Comparison of ENCODE assay signal across 8 cellular contexts in the genomic region with DNA sequence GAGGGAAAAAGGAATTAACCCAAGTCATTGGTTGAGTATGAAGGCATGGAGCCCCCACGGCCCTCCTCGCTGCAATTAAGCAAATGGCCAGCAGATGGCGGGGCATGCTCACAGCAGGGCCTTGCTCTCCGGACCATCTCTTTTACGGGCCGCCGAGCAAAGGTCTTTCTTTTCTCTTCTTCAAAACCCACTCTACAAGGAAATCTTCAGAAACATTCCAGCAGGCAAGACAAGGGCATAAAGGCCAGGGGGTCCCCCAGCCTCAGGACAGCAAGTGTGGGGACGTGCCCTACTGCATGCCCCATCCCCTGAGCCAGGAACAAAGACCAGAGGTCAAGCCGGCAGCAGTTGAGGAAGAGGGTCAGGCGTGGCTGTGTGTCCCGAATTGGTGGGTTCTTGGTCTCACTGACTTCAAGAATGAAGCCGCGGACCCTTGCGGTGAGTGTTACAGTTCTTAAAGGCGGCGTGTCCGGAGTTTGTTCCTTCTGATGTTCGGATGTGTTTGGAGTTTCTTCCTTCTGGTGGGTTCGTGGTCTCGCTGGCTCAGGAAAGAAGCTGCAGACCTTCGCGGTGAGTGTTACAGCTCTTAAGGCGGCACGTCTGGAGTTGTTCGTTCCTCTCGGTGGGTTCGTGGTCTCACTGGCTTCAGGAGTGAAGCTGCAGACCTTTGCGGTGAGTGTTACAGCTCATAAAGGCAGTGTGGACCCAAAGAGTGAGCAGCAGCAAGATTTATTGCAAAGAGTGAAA. TPM values are rescaled to one million over a fixed set of nuclear protein-coding genes. Genes with fewer than 3 reads are reported as not detected.
DNase-seq lines count a peak whose midpoint lies in the region; ATAC-seq, FAIRE-seq and TF ChIP-seq lines count a peak whose summit lies in the region.
"Not testable (repeated sequence)": the region's sequence is repeated elsewhere in the genome, so short reads cannot be mapped to it uniquely, and the experiment has no call there.

No MANE protein-coding gene starts in this region.

- DNase-seq in A549 (ENCODE audit: low read depth in 1 of 2, low spot score in 1 of 2) (peak; percentile 65 to 71), NCI-H510A treated with DMSO at 0.1 percent for 48 hours (lab: John Stamatoyannopoulos, UW) (peak; percentile 52), kidney (peak; percentile 87)
- DNase-seq in activated CD4-positive, alpha-beta T cell treated with anti-CD3 and anti-CD28 coated beads for 36 hours: peak; percentile 92
- peak; percentile 68 for DNase-seq in central memory CD4-positive, alpha-beta T cell
- DNase-seq in stimulated activated CD4-positive, alpha-beta T cell treated with anti-CD3 and anti-CD28 coated beads, Interleukin-12 subunit alpha, Interleukin-12 subunit beta, amount 100 ng/mL, for 24 hours (ENCODE audit: low read depth in 2 of 2): peak; percentile 67 to 88

- H3K36me3 Mint-ChIP-seq in activated CD4-positive, alpha-beta T cell treated with anti-CD3 and anti-CD28 coated beads for 36 hours (ENCODE audit: low read depth): not testable (repeated sequence)

- ATAC-seq in A549 (peak; percentile 95 to 96), GM18517 (IDR thresholded peaks at IDR 0.05; ENCODE audit: unreplicated experiment) (peak; percentile 74), HG03432 (IDR thresholded peaks at IDR 0.05; ENCODE audit: unreplicated experiment) (peak; percentile 80)
- peak; percentile 92 for ATAC-seq in activated CD4-positive, alpha-beta T cell treated with anti-CD3 and anti-CD28 coated beads for 36 hours

- H3K9ac ChIP-seq in kidney (ENCODE audit: low read length in 2 of 2): not testable (repeated sequence)

- FAIRE-seq in A549 (lab: Jason Lieb, UNC); kidney (lab: Jason Lieb, UNC): not testable (repeated sequence)

- CTCF ChIA-PET in A549 (lab: Yijun Ruan, JAX): interaction anchor here (0.6 to 10.4 kb wide), 49 partner anchors 8 to 442 kb away, joined by 3 to 191 read pairs (median 4); a partner anchor contains a TSS
- CTCF ChIA-PET in activated CD4-positive, alpha-beta T cell treated with anti-CD3 and anti-CD28 coated beads for 36 hours (lab: Charles Lee): interaction anchor here (0.6 to 3.9 kb wide), 28 partner anchors 9 to 372 kb away, joined by 3 to 43 read pairs (median 4); a partner anchor contains a TSS

- H3K9me3 Mint-ChIP-seq in activated CD4-positive, alpha-beta T cell treated with anti-CD3 and anti-CD28 coated beads for 36 hours (ENCODE audit: low read depth): not testable (repeated sequence)

- H3K4me3 Mint-ChIP-seq in activated CD4-positive, alpha-beta T cell treated with anti-CD3 and anti-CD28 coated beads for 36 hours: peak overlapping the region; percentile 72

- POLR2A ChIA-PET in A549 (lab: Yijun Ruan, JAX): not testable (repeated sequence)
- POLR2A ChIA-PET in activated CD4-positive, alpha-beta T cell treated with anti-CD3 and anti-CD28 coated beads for 36 hours (lab: Charles Lee): interaction anchor here (0.6 kb wide), 1 partner anchor 111 kb away, joined by 5 read pairs; no protein-coding TSS in a partner anchor

- intact Hi-C loops in activated CD4-positive, alpha-beta T cell treated with anti-CD3 and anti-CD28 coated beads for 36 hours (cut with DNase I, micrococcal nuclease): loop anchor here (1.0 to 10.0 kb wide), 5 partner anchors 126 to 726 kb away; a partner anchor contains a TSS
- intact Hi-C loops in kidney (cut with DNase I): not testable (repeated sequence)

- 45% methylated on average over 28 of the region's 28 CpGs for WGBS in A549 (ENCODE audit: missing lambda C conversion rate)

- not testable (repeated sequence) for TF ChIP-seq EP300 in A549 (IDR thresholded peaks at IDR 0.05)

- not testable (repeated sequence) for H3K9me3 ChIP-seq in A549; kidney (ENCODE audit: control insufficient read depth in 1 of 2, low read length in 2 of 2)

- TF ChIP-seq POLR2A in A549 (IDR thresholded peaks at IDR 0.05; ENCODE audit: low read length): not testable (repeated sequence)

- H3K4me3 ChIP-seq in A549: peak overlapping the region; percentile 19; the same call in 2 of the 3 replicates
- H3K4me3 ChIP-seq in kidney (ENCODE audit: low read length in 2 of 2): peak overlapping the region; percentile 15 to 69

- not testable (repeated sequence) for H3K36me3 ChIP-seq in kidney (ENCODE audit: control insufficient read depth in 1 of 2, insufficient read depth in 2 of 2, low read length in 2 of 2)

- H3K27ac Mint-ChIP-seq in activated CD4-positive, alpha-beta T cell treated with anti-CD3 and anti-CD28 coated beads for 36 hours: peak overlapping the region; percentile 73

- peak; percentile 97 to 99 for TF ChIP-seq RAD21 in A549 (conservative IDR thresholded peaks at IDR 0.05 in 1 of 2, IDR thresholded peaks at IDR 0.05 in 1 of 2)

- H3K4me1 ChIP-seq in A549; kidney (ENCODE audit: control insufficient read depth in 1 of 2, insufficient read depth in 1 of 2, low read depth in 1 of 2, low read length in 2 of 2): not testable (repeated sequence)

- peak overlapping the region; percentile 49 to 67; a peak in 4 of 6 replicates for H3K27ac ChIP-seq in A549
- H3K27ac ChIP-seq in kidney (ENCODE audit: low read depth in 2 of 2, low read length in 2 of 2): not testable (repeated sequence)

- H3K4me2 ChIP-seq in A549: peak overlapping the region; percentile 66

- TF ChIP-seq CTCF in A549 (IDR thresholded peaks at IDR 0.05) (peak; percentile 93), kidney (IDR thresholded peaks at IDR 0.05; ENCODE audit: borderline replicate concordance, extremely low read depth, insufficient read depth) (peak; percentile 94)

- not testable (repeated sequence) for H3K4me1 Mint-ChIP-seq in activated CD4-positive, alpha-beta T cell treated with anti-CD3 and anti-CD28 coated beads for 36 hours

- H3K27me3 Mint-ChIP-seq in activated CD4-positive, alpha-beta T cell treated with anti-CD3 and anti-CD28 coated beads for 36 hours: not testable (repeated sequence)

TF ChIP-seq in A549, 52 proteins besides CTCF, POLR2A, EP300 and RAD21:
- TF ChIP-seq SMC3 (IDR thresholded peaks at IDR 0.05): peak; percentile 88

RNA-seq across cellular contexts. Expression of a gene that starts 59.6 kb away (rescaled TPM):
- polyA plus RNA-seq in A549 (2011; rRNA removed): 20.8 and 28.3 TPM in 2 replicates
- polyA plus RNA-seq in A549 (2012; cell fraction: cytosol; rRNA removed): 6.5 and 6.9 TPM in 2 replicates
- 7.5 and 10.8 TPM in 2 replicates for polyA plus RNA-seq in A549 (2012; cell fraction: nucleus; rRNA removed)
- 68.0 to 73.7 TPM (median 70.6 TPM) in 3 replicates for polyA plus RNA-seq in A549 (2017; fragmentation: RNase III; extraction: RNeasy Plus Mini Kit Qiagen cat#74134 plus additional on column Dnase treatment)
- 13.2 and 15.6 TPM in 2 replicates for polyA minus RNA-seq in A549 (2011; rRNA and poly(A)+ RNA removed)
- total RNA-seq in activated CD4-positive, alpha-beta T cell treated with anti-CD3 and anti-CD28 coated beads for 36 hours: 100 to 1,000 TPM; 111 to 124 TPM
- total RNA-seq in kidney: 49.9 TPM
- polyA plus RNA-seq in kidney (ENCODE audit: insufficient read depth, low read depth, low replicate concordance): 23.4 TPM
